Comparison of ENCODE assay signal across 1 cellular context in the genomic region with DNA sequence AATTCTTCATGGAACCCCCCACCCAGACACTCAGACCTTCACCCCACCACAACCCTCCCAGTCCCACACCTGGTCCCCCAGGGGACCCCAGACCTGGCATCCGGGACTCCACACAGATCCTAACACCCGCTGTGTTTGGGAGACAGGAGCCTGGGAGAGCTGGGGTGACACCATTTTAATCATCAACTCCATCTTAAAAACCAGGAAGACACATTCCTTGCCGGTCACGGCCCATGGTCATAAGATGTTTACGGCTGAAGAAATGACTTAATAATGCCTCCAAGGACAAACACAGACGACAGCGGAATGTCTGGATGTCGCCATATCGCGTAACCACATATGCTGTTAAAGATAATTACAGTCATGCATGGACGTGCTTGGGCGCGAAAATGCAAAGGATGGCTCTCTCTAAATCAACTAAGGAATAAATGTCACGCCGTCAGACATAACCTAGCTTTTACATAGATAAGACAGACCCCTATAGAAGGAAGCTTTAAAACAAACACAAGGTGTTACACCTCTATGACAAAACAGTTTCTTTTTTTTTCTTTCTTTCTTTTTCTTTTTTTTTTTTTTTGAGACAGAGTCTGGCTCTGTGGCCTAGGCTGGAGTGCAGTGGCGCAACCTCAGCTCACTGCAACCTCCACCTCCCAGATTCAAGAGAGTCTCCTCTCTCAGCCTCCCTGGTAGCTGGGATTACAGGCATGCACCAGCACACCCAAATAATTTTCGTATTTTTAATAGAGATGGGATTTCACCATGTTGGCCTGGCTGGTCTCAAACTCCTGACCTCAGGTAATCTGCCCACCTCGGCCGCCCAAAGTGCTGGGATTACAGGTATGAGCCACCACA.
TF ChIP-seq lines count a peak whose summit lies in the region.

No MANE protein-coding gene starts in this region.

TF ChIP-seq in IMR-90, 13 proteins besides CTCF, POLR2A, EP300 and RAD21:
- TF ChIP-seq BHLHE40 (IDR thresholded peaks at IDR 0.05; ENCODE audit: low read depth, low read length), result no peak
- no peak for TF ChIP-seq CHD1 (IDR thresholded peaks at IDR 0.05; ENCODE audit: low read depth, low read length)
- TF ChIP-seq, protein P1, sequence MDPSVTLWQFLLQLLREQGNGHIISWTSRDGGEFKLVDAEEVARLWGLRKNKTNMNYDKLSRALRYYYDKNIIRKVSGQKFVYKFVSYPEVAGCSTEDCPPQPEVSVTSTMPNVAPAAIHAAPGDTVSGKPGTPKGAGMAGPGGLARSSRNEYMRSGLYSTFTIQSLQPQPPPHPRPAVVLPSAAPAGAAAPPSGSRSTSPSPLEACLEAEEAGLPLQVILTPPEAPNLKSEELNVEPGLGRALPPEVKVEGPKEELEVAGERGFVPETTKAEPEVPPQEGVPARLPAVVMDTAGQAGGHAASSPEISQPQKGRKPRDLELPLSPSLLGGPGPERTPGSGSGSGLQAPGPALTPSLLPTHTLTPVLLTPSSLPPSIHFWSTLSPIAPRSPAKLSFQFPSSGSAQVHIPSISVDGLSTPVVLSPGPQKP (IDR thresholded peaks at IDR 0.05; ENCODE audit: borderline replicate concordance, low read depth, low read length), result no peak
- TF ChIP-seq CEBPB (IDR thresholded peaks at IDR 0.05; ENCODE audit: low read depth, low read length), result 0 out of 2 replicates have a peak, but pooled peaks have one; percentile 8
- TF ChIP-seq MAZ (IDR thresholded peaks at IDR 0.05; ENCODE audit: borderline replicate concordance, low read depth, low read length), result no peak
- TF ChIP-seq SMC3 (IDR thresholded peaks at IDR 0.05; ENCODE audit: low read depth, low read length), result no peak
TF ChIP-seq in IMR-90: peak in this region for 1.
